In the genomic region with DNA sequence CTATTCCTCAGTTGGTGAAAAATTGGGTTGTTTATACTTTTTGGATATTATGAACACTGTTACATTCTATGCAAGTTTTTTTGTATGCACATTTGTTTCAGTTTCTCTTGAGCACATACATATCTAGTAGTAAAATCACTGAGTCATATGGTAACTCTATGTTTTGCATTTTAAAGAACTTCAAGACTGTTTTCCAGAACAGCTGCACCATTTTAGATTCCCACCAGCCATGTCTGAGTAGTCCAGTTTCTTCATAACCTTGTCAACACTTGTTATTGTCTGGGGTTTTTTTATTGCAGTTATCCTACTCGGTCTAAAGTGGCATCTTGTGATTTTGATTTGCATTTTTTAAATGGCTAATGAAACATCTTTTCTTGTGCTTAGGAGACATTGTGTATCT, we compare ENCODE assay signal across 26 cellular contexts.
DNase-seq lines count a peak whose midpoint lies in the region; ATAC-seq, FAIRE-seq and TF ChIP-seq lines count a peak whose summit lies in the region.
"Had no signal": no experiment of that assay in that cellular context is flagged by ENCODE, and none has a peak within 500 bp of the region (broad histone marks: within the 10 kb centered on the region; RNA-seq: fewer than 3 reads in every experiment).

No MANE protein-coding gene starts in this region.

- no peaks in the 10 kb centered on the region for H3K36me3 Mint-ChIP-seq in activated T-cell treated with anti-CD3 and anti-CD28 coated beads, Interleukin-2, amount 50 U/mL, for 4 hours (ENCODE audit: insufficient read depth)
- H3K36me3 Mint-ChIP-seq: CD14-positive monocyte; CD4-positive, alpha-beta memory T cell; CD4-positive, CD25-positive, alpha-beta regulatory T cell; CD8-positive, alpha-beta memory T cell had no signal

- DNase-seq in activated T-cell treated with anti-CD3 and anti-CD28 coated beads, Interleukin-2, amount 50 U/mL, for 4 hours = no peak
- no peak for DNase-seq in activated T-cell treated with anti-CD3 and anti-CD28 coated beads, Interleukin-2, amount 50 U/mL, for 1 hour
- DNase-seq in OCI-M1 (lab: John Stamatoyannopoulos, UW) (peak; percentile 18), GM12878 (ENCODE audit: low read depth, low spot score) (no peak), fibroblast of villous mesenchyme (ENCODE audit: low read depth) (peak; percentile 18)
- DNase-seq: 8988T; ACHN; BE2C; C1 segment of cervical spinal cord; CD4-positive, alpha-beta memory T cell; CD4-positive, CD25-positive, alpha-beta regulatory T cell; CD8-positive, alpha-beta memory T cell; COR-L47; DMS 273 treated with DMSO at 0.1 percent for 48 hours; DMS153; DMS53; DMS79; DND-41; EL; GDM1 had no signal

- no peaks in the 10 kb centered on the region for H3K9me3 Mint-ChIP-seq in activated T-cell treated with anti-CD3 and anti-CD28 coated beads, Interleukin-2, amount 50 U/mL, for 4 hours
- H3K9me3 Mint-ChIP-seq: CD4-positive, alpha-beta memory T cell; CD8-positive, alpha-beta memory T cell had no signal

- H3K9ac ChIP-seq in GM12878 (ENCODE audit: control insufficient read depth, insufficient read depth, low read length) = no peak overlapping the region
- H3K9ac ChIP-seq: BLaER1 had no signal

- SMC1A ChIA-PET in GM12878 (lab: Charles Lee; ENCODE audit: uncharacterized antibody, unreplicated experiment) = no interaction called here

- H3K79me2 ChIP-seq in GM12878 (ENCODE audit: control insufficient read depth, insufficient read depth, low read length) = no peaks in the 10 kb centered on the region

- in situ Hi-C loops in GM12878 (cut with MboI) = no loop called here

- RAD21 ChIA-PET in GM12878 (lab: Charles Lee; ENCODE audit: unreplicated experiment) = no interaction called here

- peak; percentile 14 to 37 for ATAC-seq in activated T-cell treated with anti-CD3 and anti-CD28 coated beads, Interleukin-2, amount 50 U/mL, for 4 hours
- ATAC-seq in GM12878 (no peak), GM19035 (IDR thresholded peaks at IDR 0.05; ENCODE audit: unreplicated experiment) (no peak), GM19397 (IDR thresholded peaks at IDR 0.05; ENCODE audit: unreplicated experiment) (no peak)

- POLR2A ChIA-PET in GM12878 (lab: Charles Lee) = no interaction called here

- peaks cover 29% of the 10 kb centered on the region for H3K27me3 Mint-ChIP-seq in activated T-cell treated with anti-CD3 and anti-CD28 coated beads, Interleukin-2, amount 50 U/mL, for 4 hours (ENCODE audit: low read depth)

- H3K4me3 Mint-ChIP-seq in activated T-cell treated with anti-CD3 and anti-CD28 coated beads, Interleukin-2, amount 50 U/mL, for 4 hours = no peak overlapping the region
- H3K4me3 Mint-ChIP-seq: CD14-positive monocyte; CD4-positive, alpha-beta memory T cell; CD4-positive, CD25-positive, alpha-beta regulatory T cell; CD8-positive, alpha-beta memory T cell had no signal

- WGBS in GM12878 (ENCODE audit: insufficient coverage, insufficient replicate concordance, low lambda C conversion rate, missing lambda C conversion rate) = 5% methylated on average over 1 of the region's 1 CpG

- TF ChIP-seq CTCF in GM12878 (IDR thresholded peaks at IDR 0.05 in 2 of 3, conservative IDR thresholded peaks at IDR 0.05 in 1 of 3; ENCODE audit: control insufficient read depth in 2 of 3, extremely low read depth in 1 of 3, insufficient read depth in 1 of 3, low read depth in 3 of 3, low read length in 3 of 3) (no peak), fibroblast of villous mesenchyme (IDR thresholded peaks at IDR 0.05; ENCODE audit: insufficient read depth, low read depth, low read length) (no peak)

- TF ChIP-seq POLR2A in GM12878 (IDR thresholded peaks at IDR 0.05; ENCODE audit: low read depth, low read length) = no peak

- H2AFZ ChIP-seq in GM12878 (ENCODE audit: control insufficient read depth, low read depth, low read length) = no peak overlapping the region

- CTCF ChIA-PET in GM12878 (lab: Yijun Ruan, JAX) = no interaction called here

- intact Hi-C loops in GM12878 (cut with micrococcal nuclease; ENCODE audit: unreplicated experiment) = no loop called here

- no peak overlapping the region for H3K4me2 ChIP-seq in GM12878 (ENCODE audit: control insufficient read depth, insufficient read depth)

- BruUV-seq in GM12878 (replicated peaks; lab: Mats Ljungman, UMichigan) = no TSS peak

- TF ChIP-seq RAD21 in GM12878 (IDR thresholded peaks at IDR 0.05; ENCODE audit: insufficient read depth, low read depth, low read length) = no peak

- H3K4me1 ChIP-seq in GM12878 (ENCODE audit: control insufficient read depth, insufficient read depth, low read length) = no peaks in the 10 kb centered on the region

- H3K4me3 ChIP-seq in GM12878 (no peak overlapping the region), fibroblast of villous mesenchyme (ENCODE audit: low read depth, low read length) (no peak overlapping the region)
- H3K4me3 ChIP-seq: BLaER1 had no signal

- no peaks in the 10 kb centered on the region for H3K27me3 ChIP-seq in GM12878 (replicated peaks in 1 of 2; ENCODE audit: control insufficient read depth in 2 of 2, insufficient read depth in 2 of 2, low read length in 1 of 2)
- H3K27me3 ChIP-seq: BE2C, BLaER1 had no signal

- no peak for TF ChIP-seq EP300 in GM12878 (IDR thresholded peaks at IDR 0.05; ENCODE audit: borderline replicate concordance in 1 of 2, control insufficient read depth in 1 of 2, low read depth in 2 of 2, low read length in 2 of 2)

- no peaks in the 10 kb centered on the region for H3K9me3 ChIP-seq in GM12878 (replicated peaks; ENCODE audit: control insufficient read depth, insufficient read depth, low read length)
- H3K9me3 ChIP-seq: BE2C, BLaER1 had no signal

- H3K4me1 Mint-ChIP-seq in activated T-cell treated with anti-CD3 and anti-CD28 coated beads, Interleukin-2, amount 50 U/mL, for 4 hours (ENCODE audit: low read depth) = no peaks in the 10 kb centered on the region
- H3K4me1 Mint-ChIP-seq: CD14-positive monocyte; CD4-positive, alpha-beta memory T cell; CD4-positive, CD25-positive, alpha-beta regulatory T cell; CD8-positive, alpha-beta memory T cell had no signal

- FAIRE-seq in GM12878 (lab: Jason Lieb, UNC) = peak; percentile 61
- FAIRE-seq: A204.1, GM12891 had no signal

- H3K27ac ChIP-seq in GM12878 (ENCODE audit: control insufficient read depth, insufficient read depth) = no peak overlapping the region
- H3K27ac ChIP-seq: BLaER1 had no signal

- H3K36me3 ChIP-seq in GM12878 (ENCODE audit: control insufficient read depth in 2 of 2, insufficient read depth in 2 of 2, low read length in 1 of 2) = no peaks in the 10 kb centered on the region
- H3K36me3 ChIP-seq: BE2C, BLaER1 had no signal

- H4K20me1 ChIP-seq in GM12878 (ENCODE audit: control insufficient read depth, insufficient read depth) = no peaks in the 10 kb centered on the region
- H4K20me1 ChIP-seq: BLaER1 had no signal

TF ChIP-seq in GM12878, 131 proteins besides CTCF, POLR2A, EP300 and RAD21 (continues in another document):
- TF ChIP-seq, protein P1, sequence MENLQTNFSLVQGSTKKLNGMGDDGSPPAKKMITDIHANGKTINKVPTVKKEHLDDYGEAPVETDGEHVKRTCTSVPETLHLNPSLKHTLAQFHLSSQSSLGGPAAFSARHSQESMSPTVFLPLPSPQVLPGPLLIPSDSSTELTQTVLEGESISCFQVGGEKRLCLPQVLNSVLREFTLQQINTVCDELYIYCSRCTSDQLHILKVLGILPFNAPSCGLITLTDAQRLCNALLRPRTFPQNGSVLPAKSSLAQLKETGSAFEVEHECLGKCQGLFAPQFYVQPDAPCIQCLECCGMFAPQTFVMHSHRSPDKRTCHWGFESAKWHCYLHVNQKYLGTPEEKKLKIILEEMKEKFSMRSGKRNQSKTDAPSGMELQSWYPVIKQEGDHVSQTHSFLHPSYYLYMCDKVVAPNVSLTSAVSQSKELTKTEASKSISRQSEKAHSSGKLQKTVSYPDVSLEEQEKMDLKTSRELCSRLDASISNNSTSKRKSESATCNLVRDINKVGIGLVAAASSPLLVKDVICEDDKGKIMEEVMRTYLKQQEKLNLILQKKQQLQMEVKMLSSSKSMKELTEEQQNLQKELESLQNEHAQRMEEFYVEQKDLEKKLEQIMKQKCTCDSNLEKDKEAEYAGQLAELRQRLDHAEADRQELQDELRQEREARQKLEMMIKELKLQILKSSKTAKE (IDR thresholded peaks at IDR 0.05; ENCODE audit: low read depth, poor library complexity, severe bottlenecking) = no peak
- no peak for TF ChIP-seq ZZZ3 (IDR thresholded peaks at IDR 0.05; ENCODE audit: control insufficient read depth, insufficient read length, low read depth)
- TF ChIP-seq, protein P2, sequence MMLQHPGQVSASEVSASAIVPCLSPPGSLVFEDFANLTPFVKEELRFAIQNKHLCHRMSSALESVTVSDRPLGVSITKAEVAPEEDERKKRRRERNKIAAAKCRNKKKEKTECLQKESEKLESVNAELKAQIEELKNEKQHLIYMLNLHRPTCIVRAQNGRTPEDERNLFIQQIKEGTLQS (IDR thresholded peaks at IDR 0.05; ENCODE audit: borderline replicate concordance, extremely low read depth, low read depth, low read length) = no peak
- no peak for TF ChIP-seq FOS (IDR thresholded peaks at IDR 0.05; ENCODE audit: borderline replicate concordance, extremely low read depth, insufficient read length)
- TF ChIP-seq CBX5 (IDR thresholded peaks at IDR 0.05; ENCODE audit: low read depth) = no peak
- TF ChIP-seq, protein P3, sequence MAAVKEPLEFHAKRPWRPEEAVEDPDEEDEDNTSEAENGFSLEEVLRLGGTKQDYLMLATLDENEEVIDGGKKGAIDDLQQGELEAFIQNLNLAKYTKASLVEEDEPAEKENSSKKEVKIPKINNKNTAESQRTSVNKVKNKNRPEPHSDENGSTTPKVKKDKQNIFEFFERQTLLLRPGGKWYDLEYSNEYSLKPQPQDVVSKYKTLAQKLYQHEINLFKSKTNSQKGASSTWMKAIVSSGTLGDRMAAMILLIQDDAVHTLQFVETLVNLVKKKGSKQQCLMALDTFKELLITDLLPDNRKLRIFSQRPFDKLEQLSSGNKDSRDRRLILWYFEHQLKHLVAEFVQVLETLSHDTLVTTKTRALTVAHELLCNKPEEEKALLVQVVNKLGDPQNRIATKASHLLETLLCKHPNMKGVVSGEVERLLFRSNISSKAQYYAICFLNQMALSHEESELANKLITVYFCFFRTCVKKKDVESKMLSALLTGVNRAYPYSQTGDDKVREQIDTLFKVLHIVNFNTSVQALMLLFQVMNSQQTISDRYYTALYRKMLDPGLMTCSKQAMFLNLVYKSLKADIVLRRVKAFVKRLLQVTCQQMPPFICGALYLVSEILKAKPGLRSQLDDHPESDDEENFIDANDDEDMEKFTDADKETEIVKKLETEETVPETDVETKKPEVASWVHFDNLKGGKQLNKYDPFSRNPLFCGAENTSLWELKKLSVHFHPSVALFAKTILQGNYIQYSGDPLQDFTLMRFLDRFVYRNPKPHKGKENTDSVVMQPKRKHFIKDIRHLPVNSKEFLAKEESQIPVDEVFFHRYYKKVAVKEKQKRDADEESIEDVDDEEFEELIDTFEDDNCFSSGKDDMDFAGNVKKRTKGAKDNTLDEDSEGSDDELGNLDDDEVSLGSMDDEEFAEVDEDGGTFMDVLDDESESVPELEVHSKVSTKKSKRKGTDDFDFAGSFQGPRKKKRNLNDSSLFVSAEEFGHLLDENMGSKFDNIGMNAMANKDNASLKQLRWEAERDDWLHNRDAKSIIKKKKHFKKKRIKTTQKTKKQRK (IDR thresholded peaks at IDR 0.05; ENCODE audit: low read depth, low read length) = no peak
- TF ChIP-seq MTA3 (IDR thresholded peaks at IDR 0.05; ENCODE audit: borderline replicate concordance, low read length) = no peak

Comparison
In these comparisons a context has a peak if more than half of its experiments do, and no peak if none do; other contexts are left out.
1. ATAC-seq: peak in activated T-cell treated with anti-CD3 and anti-CD28 coated beads, Interleukin-2, amount 50 U/mL, for 4 hours (2 of 2); none in GM12878 (single experiment), GM19035 (single experiment) and GM19397 (single experiment).
2. DNase-seq: peak in OCI-M1 (single experiment) and fibroblast of villous mesenchyme (single experiment); none in activated T-cell treated with anti-CD3 and anti-CD28 coated beads, Interleukin-2, amount 50 U/mL, for 4 hours (single experiment), activated T-cell treated with anti-CD3 and anti-CD28 coated beads, Interleukin-2, amount 50 U/mL, for 1 hour (single experiment) and GM12878 (single experiment).